In the genomic region with DNA sequence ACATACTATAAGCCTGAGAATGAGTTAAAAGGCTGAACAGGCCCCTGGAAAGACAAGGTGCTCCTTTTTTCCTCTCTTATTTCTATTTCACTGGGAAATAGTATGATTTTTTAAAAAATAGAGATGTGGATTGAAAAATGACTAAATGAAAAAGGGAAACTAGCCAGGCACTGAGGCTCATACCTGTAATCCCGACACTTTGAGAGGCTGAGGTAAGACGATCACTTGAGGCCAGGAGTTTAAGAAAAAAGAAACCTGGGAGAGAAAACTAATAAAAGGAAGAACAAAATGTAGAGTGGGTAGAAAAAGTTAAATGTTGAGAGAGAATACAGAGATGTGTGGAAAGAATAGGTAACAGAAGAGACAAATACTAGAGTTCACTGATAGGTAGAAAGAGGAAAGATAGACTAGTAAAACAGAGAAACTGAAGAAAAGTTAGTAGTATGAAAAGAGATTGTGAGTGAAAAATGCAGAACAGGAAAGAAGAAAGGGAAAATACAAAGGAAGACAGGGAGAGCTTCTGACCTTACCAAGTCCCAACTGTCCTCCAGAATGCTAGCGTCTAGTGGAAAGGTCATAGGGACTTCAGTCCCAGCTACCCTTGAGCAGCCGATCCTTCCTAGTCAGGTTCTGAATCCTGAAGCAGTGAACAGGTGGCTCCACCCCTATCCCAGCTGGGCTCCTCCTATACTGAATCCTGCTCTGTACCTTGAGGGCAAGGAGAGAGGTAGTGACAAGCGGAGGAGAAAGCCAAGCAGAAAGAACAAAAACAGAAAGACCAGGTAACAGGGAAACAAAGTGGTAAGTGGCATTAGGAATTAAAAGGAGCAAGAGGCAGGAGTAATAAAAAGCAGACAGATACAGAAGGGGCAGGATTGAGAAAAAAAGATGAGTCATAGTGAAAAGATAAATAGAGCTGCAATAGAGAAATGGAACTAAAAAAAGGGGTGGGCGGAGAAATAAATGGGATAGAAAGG, we compare ENCODE assay signal across 11 cellular contexts. TPM values are rescaled to one million over a fixed set of nuclear protein-coding genes. Genes with fewer than 3 reads are reported as not detected.
DNase-seq lines count a peak whose midpoint lies in the region; ATAC-seq, FAIRE-seq and TF ChIP-seq lines count a peak whose summit lies in the region.
"Had no signal": no experiment of that assay in that cellular context is flagged by ENCODE, and none has a peak within 500 bp of the region (broad histone marks: within the 10 kb centered on the region; RNA-seq: fewer than 3 reads in every experiment).

No MANE protein-coding gene starts in this region.

- H3K36me3 Mint-ChIP-seq in T-helper 1 cell treated with Interleukin-12 subunit alpha and Interleukin-12 subunit beta and Interleukin-4 antibody, amounts not matched to agents 30 μg/mL and 1 μg/mL, for 36 hours (ENCODE audit: low read depth) = peaks cover 13% of the 10 kb centered on the region

- H3K4me1 Mint-ChIP-seq in T-helper 1 cell treated with Interleukin-12 subunit alpha and Interleukin-12 subunit beta and Interleukin-4 antibody, amounts not matched to agents 30 μg/mL and 1 μg/mL, for 36 hours (ENCODE audit: low read depth) = peaks cover 39% of the 10 kb centered on the region

- H3K27ac ChIP-seq in SK-N-MC (no peak overlapping the region; the same call in 1 of the 2 replicates), heart left ventricle (peak overlapping the region; percentile 18 to 84 (median 61))

- intact Hi-C loops in heart left ventricle (cut with DNase I) = no loop called here

- H3K36me3 ChIP-seq in SK-N-MC (ENCODE audit: insufficient read depth, low read length) = no peaks in the 10 kb centered on the region
- peaks cover 0 to 26% (median 0%) of the 10 kb centered on the region in 9 donors for H3K36me3 ChIP-seq in heart left ventricle
- H3K36me3 ChIP-seq in skeletal muscle satellite cell (ENCODE audit: insufficient read depth, low read length) = no peaks in the 10 kb centered on the region

- TF ChIP-seq POLR2A in heart left ventricle (IDR thresholded peaks at IDR 0.05) (no peak), GM12891 (IDR thresholded peaks at IDR 0.05; ENCODE audit: low read depth, low read length) (no peak)

- no peaks in the 10 kb centered on the region for H3K27me3 ChIP-seq in heart left ventricle
- H3K27me3 ChIP-seq in skeletal muscle satellite cell (ENCODE audit: control insufficient read depth, insufficient read depth, low read length) = no peaks in the 10 kb centered on the region

- H3K9me3 Mint-ChIP-seq in T-helper 1 cell treated with Interleukin-12 subunit alpha and Interleukin-12 subunit beta and Interleukin-4 antibody, amounts not matched to agents 30 μg/mL and 1 μg/mL, for 36 hours = no peaks in the 10 kb centered on the region
- H3K9me3 Mint-ChIP-seq: memory B cell had no signal

- H3K4me3 ChIP-seq in SK-N-MC = peak overlapping the region; percentile 10; the same call in 1 of the 2 replicates
- peak overlapping the region in 11 of 12 donors; percentile 19 to 49 (median 40) for H3K4me3 ChIP-seq in heart left ventricle
- no peak overlapping the region for H3K4me3 ChIP-seq in skeletal muscle satellite cell (ENCODE audit: low read length)

- H3K27ac Mint-ChIP-seq in T-helper 1 cell treated with Interleukin-12 subunit alpha and Interleukin-12 subunit beta and Interleukin-4 antibody, amounts not matched to agents 30 μg/mL and 1 μg/mL, for 36 hours = no peak overlapping the region
- H3K27ac Mint-ChIP-seq: B cell, memory B cell had no signal

- H3K4me3 Mint-ChIP-seq in T-helper 1 cell treated with Interleukin-12 subunit alpha and Interleukin-12 subunit beta and Interleukin-4 antibody, amounts not matched to agents 30 μg/mL and 1 μg/mL, for 36 hours = peak overlapping the region; percentile 12
- H3K4me3 Mint-ChIP-seq: B cell, memory B cell had no signal

- H3K27me3 Mint-ChIP-seq in T-helper 1 cell treated with Interleukin-12 subunit alpha and Interleukin-12 subunit beta and Interleukin-4 antibody, amounts not matched to agents 30 μg/mL and 1 μg/mL, for 36 hours (ENCODE audit: low read depth) = no peaks in the 10 kb centered on the region
- H3K27me3 Mint-ChIP-seq: B cell, memory B cell had no signal

- peaks cover 0 to 28% (median under 1%) of the 10 kb centered on the region in 12 donors for H3K4me1 ChIP-seq in heart left ventricle
- H3K4me1 ChIP-seq in skeletal muscle satellite cell (ENCODE audit: control insufficient read depth, insufficient read depth, low read length) = peaks cover 4% of the 10 kb centered on the region

- no peak for TF ChIP-seq CTCF in heart left ventricle (IDR thresholded peaks at IDR 0.05)

- no peak for DNase-seq in T-helper 1 cell
- no peak for DNase-seq in SK-N-MC (ENCODE audit: low read depth, low spot score)
- peak in 2 of 5 donors; percentile 56 to 57 for DNase-seq in heart left ventricle
- DNase-seq in GM12891 (ENCODE audit: insufficient read length, low spot score) = no peak
- no peak for DNase-seq in NCI-H446 (lab: John Stamatoyannopoulos, UW)
- DNase-seq: NCI-H187 treated with DMSO at 0.1 percent for 48 hours had no signal

- peak overlapping the region; percentile 13 for H3K4me2 ChIP-seq in skeletal muscle satellite cell (ENCODE audit: low read length)

- ATAC-seq in heart left ventricle (peak; percentile 71 to 90 (median 79)), HG02840 (IDR thresholded peaks at IDR 0.05; ENCODE audit: low FRiP score, unreplicated experiment) (no peak)

- H3K9me3 ChIP-seq in SK-N-MC (ENCODE audit: low read depth, low read length) (no peaks in the 10 kb centered on the region), heart left ventricle (no peaks in the 10 kb centered on the region), skeletal muscle satellite cell (replicated peaks; ENCODE audit: low read length) (no peaks in the 10 kb centered on the region)

- H3K9ac ChIP-seq in SK-N-MC (ENCODE audit: insufficient read length) = peak overlapping the region; percentile 4
- no peak overlapping the region for H3K9ac ChIP-seq in skeletal muscle satellite cell (ENCODE audit: low read depth, low read length)

- WGBS in heart left ventricle, 4 donors = 56 to 72% (median 62%) methylated on average over 6 of the region's 6 CpGs

- FAIRE-seq in GM12891 (lab: Jason Lieb, UNC) = no peak

TF ChIP-seq in GM12891, 5 proteins besides CTCF, POLR2A, EP300 and RAD21:
- TF ChIP-seq SPI1 (IDR thresholded peaks at IDR 0.05; ENCODE audit: low read depth, low read length) = no peak
- TF ChIP-seq POLR2AphosphoS5 (IDR thresholded peaks at IDR 0.05; ENCODE audit: low read depth, low read length) = no peak
- TF ChIP-seq PAX5 (IDR thresholded peaks at IDR 0.05; ENCODE audit: insufficient read depth, low read length, severe bottlenecking) = no peak
- no peak for TF ChIP-seq POU2F2 (IDR thresholded peaks at IDR 0.05; ENCODE audit: low read depth, low read length)

RNA-seq across cellular contexts. Expression of a gene that starts 7.3 kb away (rescaled TPM):
- total RNA-seq in heart left ventricle = 10 to 100 TPM; 25.7 to 63.6 (median 44.3) TPM
- polyA plus RNA-seq in heart left ventricle = 10 to 100 TPM; 19.6 to 26.3 TPM
- 3.5 and 6.6 TPM in 2 replicates for total RNA-seq in skeletal muscle satellite cell (2012; rRNA removed)
- polyA plus RNA-seq in GM12891 (2012; ENCODE audit: low read depth, missing spikeins) = 6.0 TPM

RNA-seq across cellular contexts. Expression of a gene that starts 7.5 kb away (rescaled TPM):
- total RNA-seq in heart left ventricle = 10 to 100 TPM; 22.5 to 92.5 (median 55.9) TPM
- 10 to 100 TPM; 43.3 to 58.1 TPM for polyA plus RNA-seq in heart left ventricle
- 28.4 and 33.2 TPM in 2 replicates for total RNA-seq in skeletal muscle satellite cell (2012; rRNA removed)
- polyA plus RNA-seq in GM12891 (2012; ENCODE audit: low read depth, missing spikeins) = 95.0 TPM
